In the genomic region with DNA sequence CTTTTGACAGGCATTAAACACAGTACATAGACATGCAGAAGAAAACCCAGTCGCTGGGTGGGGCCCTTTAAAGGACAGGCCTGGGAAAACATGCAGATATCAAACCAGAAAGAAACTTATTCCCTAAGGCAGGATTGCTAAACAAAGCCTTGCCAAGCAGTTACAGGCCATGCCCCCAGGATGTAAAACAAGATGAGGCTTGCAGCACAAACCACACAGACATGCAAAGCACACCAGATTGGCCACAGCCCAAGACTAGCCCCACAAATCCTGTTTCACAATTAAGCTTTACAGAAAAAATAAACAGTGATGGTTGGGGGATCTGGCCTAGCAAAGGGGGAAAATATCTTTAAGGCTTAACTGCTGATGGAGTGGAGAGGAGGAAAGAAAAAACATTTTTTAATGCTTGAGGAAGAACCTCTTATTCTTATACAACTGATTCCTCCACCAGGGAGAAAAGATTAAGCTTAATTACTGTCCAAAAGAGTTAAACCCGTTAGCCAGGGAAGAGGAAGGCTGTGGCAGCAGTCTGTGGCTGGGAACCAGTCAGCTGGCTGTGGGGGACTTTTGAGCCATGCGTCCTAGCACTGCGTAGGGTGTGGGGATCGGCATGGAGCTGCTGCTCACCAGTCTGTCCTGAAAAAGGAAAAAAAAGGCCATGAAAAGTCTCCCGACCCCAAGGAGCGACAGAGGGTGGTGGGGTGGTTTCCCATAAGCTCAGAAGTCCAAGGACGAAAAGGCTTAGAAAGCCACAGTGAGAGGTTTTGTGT, we compare ENCODE assay signal across 1 cellular context.
TF ChIP-seq lines count a peak whose summit lies in the region.

No MANE protein-coding gene starts in this region.

TF ChIP-seq in H1, 55 proteins besides CTCF, POLR2A, EP300 and RAD21 (continued from another document):
- TF ChIP-seq TEAD4 (IDR thresholded peaks at IDR 0.05; ENCODE audit: low read depth, low read length) (no peak), BACH1 (IDR thresholded peaks at IDR 0.05; ENCODE audit: low read length) (no peak), YY1 (IDR thresholded peaks at IDR 0.05; ENCODE audit: low read depth, low read length) (no peak), E2F6 (IDR thresholded peaks at IDR 0.05) (no peak), SIN3A (conservative IDR thresholded peaks at IDR 0.05 in 1 of 2, IDR thresholded peaks at IDR 0.05 in 1 of 2; ENCODE audit: low read depth in 1 of 2, low read length in 2 of 2) (no peak), PHF8 (conservative IDR thresholded peaks at IDR 0.05; ENCODE audit: low read depth, low read length) (no peak), CHD2 (IDR thresholded peaks at IDR 0.05; ENCODE audit: low read length) (no peak), ZNF274 (IDR thresholded peaks at IDR 0.05; ENCODE audit: borderline replicate concordance, extremely low read depth, low read length) (no peak), SIRT6 (IDR thresholded peaks at IDR 0.05; ENCODE audit: low read length) (no peak)
